Comparison of ENCODE assay signal across 8 cellular contexts in the genomic region with DNA sequence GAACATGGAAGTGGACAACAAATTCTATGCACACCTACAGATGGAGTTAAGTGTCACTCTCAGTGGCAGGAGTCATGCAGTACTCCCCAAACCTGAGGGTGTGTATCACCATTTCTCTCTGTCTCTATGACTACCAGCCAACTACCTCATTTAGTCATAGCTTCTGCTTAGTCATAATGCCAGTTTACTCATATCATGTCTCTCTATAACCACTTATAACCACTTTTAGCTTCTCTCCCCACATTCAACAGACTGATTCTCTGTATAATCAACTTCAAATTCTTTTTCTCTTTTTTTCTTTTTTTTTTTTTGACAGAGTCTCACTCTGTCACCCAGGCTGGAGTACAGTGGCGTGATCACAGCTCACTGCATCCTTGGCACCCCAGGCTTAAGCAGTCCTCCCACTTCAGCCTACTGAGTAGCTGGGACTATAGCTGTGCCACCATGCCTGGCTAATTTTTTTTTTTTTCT. TPM values are rescaled to one million over a fixed set of nuclear protein-coding genes. Genes with fewer than 3 reads are reported as not detected.
DNase-seq lines count a peak whose midpoint lies in the region; ATAC-seq and TF ChIP-seq lines count a peak whose summit lies in the region.

No MANE protein-coding gene starts in this region.

- H4K20me1 ChIP-seq in osteoblast (ENCODE audit: insufficient read depth, low read length) = no peaks in the 10 kb centered on the region

- CTCF ChIA-PET in activated naive CD4-positive, alpha-beta T cell treated with anti-CD3 and anti-CD28 coated beads, Interleukin-2, amount 10 ng/mL, durations not matched to agents 7 days and 5 days (lab: Charles Lee) = interaction anchor here (1.0 to 1.7 kb wide), 6 partner anchors 8 to 272 kb away, joined by 3 to 8 read pairs (median 5); partner anchors contain the start of gene AMD1

- no peaks in the 10 kb centered on the region for H3K36me3 Mint-ChIP-seq in activated naive CD4-positive, alpha-beta T cell treated with anti-CD3 and anti-CD28 coated beads, Interleukin-2, amount 10 ng/mL, durations not matched to agents 7 days and 5 days
- no peaks in the 10 kb centered on the region for H3K36me3 Mint-ChIP-seq in activated naive CD8-positive, alpha-beta T cell treated with anti-CD3 and anti-CD28 coated beads for 36 hours

- H3K9me3 ChIP-seq in osteoblast (ENCODE audit: low read depth, low read length) = no peaks in the 10 kb centered on the region

- H3K36me3 ChIP-seq in osteoblast (ENCODE audit: insufficient read depth, low read length) = no peaks in the 10 kb centered on the region

- H3K4me3 ChIP-seq in osteoblast (ENCODE audit: insufficient read depth, low read length) = no peak overlapping the region

- peaks cover 7% of the 10 kb centered on the region for H3K4me1 Mint-ChIP-seq in activated naive CD4-positive, alpha-beta T cell treated with anti-CD3 and anti-CD28 coated beads, Interleukin-2, amount 10 ng/mL, durations not matched to agents 7 days and 5 days
- peaks cover 3% of the 10 kb centered on the region for H3K4me1 Mint-ChIP-seq in activated naive CD8-positive, alpha-beta T cell treated with anti-CD3 and anti-CD28 coated beads for 36 hours

- H3K4me1 ChIP-seq in osteoblast (ENCODE audit: insufficient read depth, low read length) = peaks cover 12% of the 10 kb centered on the region

- no peaks in the 10 kb centered on the region for H3K27me3 Mint-ChIP-seq in activated naive CD4-positive, alpha-beta T cell treated with anti-CD3 and anti-CD28 coated beads, Interleukin-2, amount 10 ng/mL, durations not matched to agents 7 days and 5 days
- H3K27me3 Mint-ChIP-seq in activated naive CD8-positive, alpha-beta T cell treated with anti-CD3 and anti-CD28 coated beads for 36 hours = no peaks in the 10 kb centered on the region

- peak overlapping the region; percentile 60 for H2AFZ ChIP-seq in osteoblast (ENCODE audit: low read length)

- no peak overlapping the region for H3K27ac Mint-ChIP-seq in activated naive CD4-positive, alpha-beta T cell treated with anti-CD3 and anti-CD28 coated beads, Interleukin-2, amount 10 ng/mL, durations not matched to agents 7 days and 5 days
- peak overlapping the region; percentile 71 for H3K27ac Mint-ChIP-seq in activated naive CD8-positive, alpha-beta T cell treated with anti-CD3 and anti-CD28 coated beads for 36 hours

- H3K4me3 Mint-ChIP-seq in activated naive CD4-positive, alpha-beta T cell treated with anti-CD3 and anti-CD28 coated beads, Interleukin-2, amount 10 ng/mL, durations not matched to agents 7 days and 5 days = no peak overlapping the region
- H3K4me3 Mint-ChIP-seq in activated naive CD8-positive, alpha-beta T cell treated with anti-CD3 and anti-CD28 coated beads for 36 hours = no peak overlapping the region

- H3K27me3 ChIP-seq in osteoblast (ENCODE audit: insufficient read depth, low read length) = no peaks in the 10 kb centered on the region

- no peaks in the 10 kb centered on the region for H3K79me2 ChIP-seq in osteoblast (ENCODE audit: insufficient read depth, low read length)

- DNase-seq in activated naive CD4-positive, alpha-beta T cell treated with Interleukin-2 at 50 U/mL for 16 hours = peak; percentile 53
- DNase-seq in activated naive CD4-positive, alpha-beta T cell treated with anti-CD3 and anti-CD28 coated beads, Interleukin-2, amount 10 ng/mL, durations not matched to agents 7 days and 5 days = no peak
- DNase-seq in NCI-H460 (ENCODE audit: extremely low read depth, low read depth) = peak; percentile 27
- peak; percentile 46 for DNase-seq in activated naive CD8-positive, alpha-beta T cell treated with anti-CD3 and anti-CD28 coated beads for 36 hours
- peak; percentile 96 for DNase-seq in osteoblast (ENCODE audit: insufficient read length, low spot score, missing footprints)
- DNase-seq in SHP77 (lab: John Stamatoyannopoulos, UW) = no peak
- DNase-seq in NCI-H2107 (lab: John Stamatoyannopoulos, UW) = no peak

- no peak for TF ChIP-seq CTCF in osteoblast (IDR thresholded peaks at IDR 0.05; ENCODE audit: extremely low read depth, low read depth, low read length)

- H3K27ac ChIP-seq in osteoblast (ENCODE audit: low read depth, low read length) = peak overlapping the region; percentile 67

- no peaks in the 10 kb centered on the region for H3K9me3 Mint-ChIP-seq in activated naive CD4-positive, alpha-beta T cell treated with anti-CD3 and anti-CD28 coated beads, Interleukin-2, amount 10 ng/mL, durations not matched to agents 7 days and 5 days
- H3K9me3 Mint-ChIP-seq in activated naive CD8-positive, alpha-beta T cell treated with anti-CD3 and anti-CD28 coated beads for 36 hours = no peaks in the 10 kb centered on the region

- H3K4me2 ChIP-seq in osteoblast (ENCODE audit: insufficient read depth, low read length) = peak overlapping the region; percentile 42

- peak; percentile 100 for ATAC-seq in HG02870 (IDR thresholded peaks at IDR 0.05; ENCODE audit: unreplicated experiment)

RNA-seq across cellular contexts. Expression of gene GTF3C6, which starts 13.8 kb away (rescaled TPM):
- 69.8 and 76.8 TPM in 2 replicates for total RNA-seq in NCI-H460 (2014; rRNA removed; shearing (Covaris generic))
- 18.2 and 39.7 TPM in 2 replicates for polyA plus RNA-seq in NCI-H460 (2014; cell fraction: nucleus; rRNA removed)
- total RNA-seq in activated naive CD8-positive, alpha-beta T cell treated with anti-CD3 and anti-CD28 coated beads for 36 hours = 100 to 1,000 TPM; 145 to 147 TPM
- total RNA-seq in osteoblast = 32.4 and 35.1 TPM in 2 replicates

RNA-seq across cellular contexts. Expression of gene RPF2, which starts 37.1 kb away (rescaled TPM):
- total RNA-seq in NCI-H460 (2014; rRNA removed; shearing (Covaris generic)) = 91.6 and 93.7 TPM in 2 replicates
- 48.0 and 57.3 TPM in 2 replicates for polyA plus RNA-seq in NCI-H460 (2014; cell fraction: nucleus; rRNA removed)
- total RNA-seq in activated naive CD8-positive, alpha-beta T cell treated with anti-CD3 and anti-CD28 coated beads for 36 hours = 10 to 100 TPM; 75.0 to 75.3 TPM
- 25.7 and 26.2 TPM in 2 replicates for total RNA-seq in osteoblast

Comparison
In these comparisons a context has a peak if more than half of its experiments do, and no peak if none do; other contexts are left out.
1. DNase-seq: peak in activated naive CD4-positive, alpha-beta T cell treated with Interleukin-2 at 50 U/mL for 16 hours (single experiment), NCI-H460 (single experiment), activated naive CD8-positive, alpha-beta T cell treated with anti-CD3 and anti-CD28 coated beads for 36 hours (single experiment) and osteoblast (single experiment); none in activated naive CD4-positive, alpha-beta T cell treated with anti-CD3 and anti-CD28 coated beads, Interleukin-2, amount 10 ng/mL, durations not matched to agents 7 days and 5 days (single experiment), SHP77 (0 of 2) and NCI-H2107 (single experiment).